Comparison of ENCODE assay signal across 7 cellular contexts in genomic region chr16:8944113-8944765, GRCh38. TPM values are rescaled to one million over a fixed set of nuclear protein-coding genes. Genes with fewer than 3 reads are reported as not detected.
DNase-seq lines count a peak whose midpoint lies in the region; ATAC-seq and TF ChIP-seq lines count a peak whose summit lies in the region.

No MANE protein-coding gene starts in this region.

- DNase-seq in NB4 (ENCODE audit: low read depth) (peak; percentile 40), neural crest cell (ENCODE audit: low read depth, low spot score) (no peak), DMS79 treated with DMSO at 0.1 percent for 48 hours (lab: John Stamatoyannopoulos, UW) (no peak), islet precursor cell (no peak), head of caudate nucleus (no peak)

- no peaks in the 10 kb centered on the region for H3K9me3 Mint-ChIP-seq in neural crest cell

- TF ChIP-seq CTCF in NB4 (IDR thresholded peaks at IDR 0.05; ENCODE audit: low read depth, low read length) (no peak), neural crest cell (conservative IDR thresholded peaks at IDR 0.05) (no peak)

- no peak for TF ChIP-seq POLR2A in NB4 (IDR thresholded peaks at IDR 0.05; ENCODE audit: extremely low read depth, insufficient read length)

- ATAC-seq in GM18867 (IDR thresholded peaks at IDR 0.05; ENCODE audit: unreplicated experiment) (peak; percentile 82), HG02571 (IDR thresholded peaks at IDR 0.05; ENCODE audit: unreplicated experiment) (peak; percentile 51)

- H3K36me3 Mint-ChIP-seq in neural crest cell (ENCODE audit: low read depth), result no peaks in the 10 kb centered on the region

- no peak overlapping the region for H3K4me3 ChIP-seq in NB4 (ENCODE audit: low read depth, low read length)

- H3K27ac Mint-ChIP-seq in neural crest cell (ENCODE audit: unreplicated experiment), result peak overlapping the region; percentile 27

- no peak overlapping the region for H3K4me3 Mint-ChIP-seq in neural crest cell

- intact Hi-C loops in head of caudate nucleus (cut with DNase I), result no loop called here

- H3K27me3 Mint-ChIP-seq in neural crest cell (ENCODE audit: low read depth), result no peaks in the 10 kb centered on the region

- peaks cover 78% of the 10 kb centered on the region for H3K4me1 Mint-ChIP-seq in neural crest cell

RNA-seq across cellular contexts. Expression of gene USP7, which starts 19.5 kb away (rescaled TPM):
- 151 and 162 TPM in 2 replicates for total RNA-seq in neural crest cell
